Comparison of ENCODE assay signal across 25 cellular contexts in the genomic region with DNA sequence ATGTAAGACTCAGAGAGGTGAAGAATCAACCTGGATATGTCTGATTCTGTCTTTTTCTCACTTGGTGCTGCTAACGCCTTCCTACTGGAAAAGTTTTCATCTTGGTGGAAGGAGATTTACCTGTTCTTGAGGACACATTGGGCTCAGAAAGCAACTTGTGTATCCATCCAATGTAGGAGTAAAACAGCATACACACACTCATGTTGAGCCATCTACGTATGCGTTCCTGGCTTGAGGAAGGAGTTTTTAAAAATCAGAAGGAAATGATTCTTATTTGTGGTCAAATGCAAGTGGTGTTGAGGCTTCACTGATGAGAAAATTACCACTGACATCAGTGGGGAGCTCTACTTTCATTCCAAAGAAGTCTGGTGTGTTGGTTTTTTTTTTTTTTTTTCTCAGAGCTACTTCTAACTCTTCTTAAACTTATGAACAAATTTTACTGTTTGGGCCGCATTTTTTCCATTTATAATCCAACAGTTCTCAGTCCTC. TPM values are rescaled to one million over a fixed set of nuclear protein-coding genes. Genes with fewer than 3 reads are reported as not detected.
DNase-seq lines count a peak whose midpoint lies in the region; ATAC-seq lines count a peak whose summit lies in the region.
"Had no signal": no experiment of that assay in that cellular context is flagged by ENCODE, and none has a peak within 500 bp of the region (broad histone marks: within the 10 kb centered on the region; RNA-seq: fewer than 3 reads in every experiment).

No MANE protein-coding gene starts in this region.

- peaks cover 19% of the 10 kb centered on the region for H3K27me3 Mint-ChIP-seq in IgD-negative memory B cell
- no peaks in the 10 kb centered on the region for H3K27me3 Mint-ChIP-seq in activated naive CD8-positive, alpha-beta T cell treated with anti-CD3 and anti-CD28 coated beads, Interleukin-2, amount 10 ng/mL, durations not matched to agents 7 days and 5 days
- peaks cover 10 to 21% of the 10 kb centered on the region in 2 donors for H3K27me3 Mint-ChIP-seq in stimulated activated naive B cell treated with anti-CD40 and anti-IgM and Interleukin-4, amounts not matched to agents 10 μg/mL and 1 μg/mL and 100 μg/mL, for 72 hours

- H3K36me3 Mint-ChIP-seq in IgD-negative memory B cell: peaks cover 2% of the 10 kb centered on the region
- peaks cover 18% of the 10 kb centered on the region for H3K36me3 Mint-ChIP-seq in activated naive CD8-positive, alpha-beta T cell treated with anti-CD3 and anti-CD28 coated beads, Interleukin-2, amount 10 ng/mL, durations not matched to agents 7 days and 5 days
- H3K36me3 Mint-ChIP-seq in stimulated activated naive B cell treated with anti-CD40 and anti-IgM and Interleukin-4, amounts not matched to agents 10 μg/mL and 1 μg/mL and 100 μg/mL, for 72 hours: peaks cover 0 to 4% of the 10 kb centered on the region in 2 donors
- peaks cover 7 to 8% of the 10 kb centered on the region in 2 donors for H3K36me3 Mint-ChIP-seq in activated naive CD4-positive, alpha-beta T cell treated with anti-CD3 and anti-CD28 coated beads, Interleukin-2, amount 50 U/mL, for 72 hours

- H3K4me3 Mint-ChIP-seq in IgD-negative memory B cell: no peak overlapping the region
- H3K4me3 Mint-ChIP-seq in activated naive CD8-positive, alpha-beta T cell treated with anti-CD3 and anti-CD28 coated beads, Interleukin-2, amount 10 ng/mL, durations not matched to agents 7 days and 5 days: peak overlapping the region; percentile 57
- no peak overlapping the region for H3K4me3 Mint-ChIP-seq in stimulated activated naive B cell treated with anti-CD40 and anti-IgM and Interleukin-4, amounts not matched to agents 10 μg/mL and 1 μg/mL and 100 μg/mL, for 72 hours
- H3K4me3 Mint-ChIP-seq: HFFc6, nephron progenitor cell had no signal

- POLR2A ChIA-PET in activated naive CD8-positive, alpha-beta T cell treated with anti-CD3 and anti-CD28 coated beads, Interleukin-2, amount 10 ng/mL, durations not matched to agents 7 days and 5 days (lab: Charles Lee): interaction anchor here (1.1 to 1.9 kb wide), 4 partner anchors 17 to 74 kb away, joined by 4 to 11 read pairs (median 8); no protein-coding TSS in a partner anchor

- no peak for ATAC-seq in activated naive CD8-positive, alpha-beta T cell treated with anti-CD3 and anti-CD28 coated beads, Interleukin-2, amount 10 ng/mL, durations not matched to agents 7 days and 5 days (ENCODE audit: low read depth)
- peak; percentile 31 to 42 for ATAC-seq in stimulated activated naive B cell treated with anti-CD40 and anti-IgM and Interleukin-4, amounts not matched to agents 10 μg/mL and 1 μg/mL and 100 μg/mL, for 72 hours (replicated peaks)
- no peak for ATAC-seq in activated naive CD4-positive, alpha-beta T cell treated with anti-CD3 and anti-CD28 coated beads, Interleukin-2, amount 50 U/mL, for 72 hours
- ATAC-seq: foreskin keratinocyte, left ventricle myocardium superior had no signal

- H3K9me3 Mint-ChIP-seq in IgD-negative memory B cell: peaks cover 2 to 4% (median 2%) of the 10 kb centered on the region in 3 donors
- H3K9me3 Mint-ChIP-seq in activated naive CD8-positive, alpha-beta T cell treated with anti-CD3 and anti-CD28 coated beads, Interleukin-2, amount 10 ng/mL, durations not matched to agents 7 days and 5 days: peaks cover 3% of the 10 kb centered on the region
- H3K9me3 Mint-ChIP-seq in stimulated activated naive B cell treated with anti-CD40 and anti-IgM and Interleukin-4, amounts not matched to agents 10 μg/mL and 1 μg/mL and 100 μg/mL, for 72 hours: peaks cover 4% of the 10 kb centered on the region in 2 donors
- peaks cover 0 to 4% of the 10 kb centered on the region in 2 donors for H3K9me3 Mint-ChIP-seq in activated naive CD4-positive, alpha-beta T cell treated with anti-CD3 and anti-CD28 coated beads, Interleukin-2, amount 50 U/mL, for 72 hours
- H3K9me3 Mint-ChIP-seq: HFFc6 had no signal

- peak overlapping the region in 2 of 3 donors; percentile 13 to 25 for H3K27ac Mint-ChIP-seq in IgD-negative memory B cell
- H3K27ac Mint-ChIP-seq in activated naive CD8-positive, alpha-beta T cell treated with anti-CD3 and anti-CD28 coated beads, Interleukin-2, amount 10 ng/mL, durations not matched to agents 7 days and 5 days: peak overlapping the region; percentile 86
- H3K27ac Mint-ChIP-seq in stimulated activated naive B cell treated with anti-CD40 and anti-IgM and Interleukin-4, amounts not matched to agents 10 μg/mL and 1 μg/mL and 100 μg/mL, for 72 hours: no peak overlapping the region
- no peak overlapping the region for H3K27ac Mint-ChIP-seq in activated naive CD4-positive, alpha-beta T cell treated with anti-CD3 and anti-CD28 coated beads, Interleukin-2, amount 50 U/mL, for 72 hours
- H3K27ac Mint-ChIP-seq: HFFc6, nephron progenitor cell had no signal

- H3K4me1 Mint-ChIP-seq in IgD-negative memory B cell: peaks cover 0 to 9% (median 2%) of the 10 kb centered on the region in 3 donors
- H3K4me1 Mint-ChIP-seq in activated naive CD8-positive, alpha-beta T cell treated with anti-CD3 and anti-CD28 coated beads, Interleukin-2, amount 10 ng/mL, durations not matched to agents 7 days and 5 days: peaks cover 74% of the 10 kb centered on the region
- H3K4me1 Mint-ChIP-seq in stimulated activated naive B cell treated with anti-CD40 and anti-IgM and Interleukin-4, amounts not matched to agents 10 μg/mL and 1 μg/mL and 100 μg/mL, for 72 hours: peaks cover 5 to 12% of the 10 kb centered on the region in 2 donors

- DNase-seq in NOMO-1 treated with dmso at 0.1 percent for 144 hours (lab: John Stamatoyannopoulos, UW; ENCODE audit: unreplicated experiment) (peak; percentile 23), midbrain (lab: John Stamatoyannopoulos, UW) (no peak)
- no peak for DNase-seq in activated naive CD8-positive, alpha-beta T cell treated with anti-CD3 and anti-CD28 coated beads, Interleukin-2, amount 10 ng/mL, durations not matched to agents 7 days and 5 days
- DNase-seq in stimulated activated naive B cell treated with anti-CD40 and anti-IgM and Interleukin-4, amounts not matched to agents 10 μg/mL and 1 μg/mL and 100 μg/mL, for 72 hours: no peak
- DNase-seq in stimulated activated CD4-positive, alpha-beta T cell treated with anti-CD3 and anti-CD28 coated beads, Interleukin-12 subunit alpha, Interleukin-12 subunit beta, amount 100 ng/mL, for 4 hours: no peak
- DNase-seq in activated naive CD4-positive, alpha-beta T cell treated with anti-CD3 and anti-CD28 coated beads, Interleukin-2, amount 50 U/mL, for 72 hours (ENCODE audit: low spot score in 2 of 2): no peak
- DNase-seq: activated CD4-positive, alpha-beta T cell treated with anti-CD3 and anti-CD28 coated beads for 1 hour; activated effector memory CD4-positive, alpha-beta T cell treated with anti-CD3 and anti-CD28 coated beads, Interleukin-2, amount 50 U/mL, for 16 hours; adrenal gland; brain microvascular endothelial cell; effector CD4-positive, alpha-beta T cell; foreskin keratinocyte; HFFc6; left ventricle myocardium superior; NCI-H1436; NCI-H446 treated with DMSO at 0.1 percent for 48 hours; nephron progenitor cell; ovary; retina; SHP77 treated with DMSO at 0.1 percent for 48 hours; stimulated activated CD4-positive, alpha-beta T cell treated with anti-CD3 and anti-CD28 coated beads, Interleukin-4, amount 100 ng/mL, for 1 hour; stimulated activated naive CD4-positive, alpha-beta T cell had no signal

RNA-seq across cellular contexts. Expression of a gene that starts 25.6 kb away (rescaled TPM):
- polyA plus RNA-seq in IgD-negative memory B cell: 2.5 TPM
- 10 to 100 TPM; 15.4 to 19.3 TPM for total RNA-seq in activated naive CD8-positive, alpha-beta T cell treated with anti-CD3 and anti-CD28 coated beads, Interleukin-2, amount 10 ng/mL, durations not matched to agents 7 days and 5 days
- 1 to 10 TPM; 1.5 to 4.9 TPM for total RNA-seq in activated naive CD4-positive, alpha-beta T cell treated with anti-CD3 and anti-CD28 coated beads, Interleukin-2, amount 50 U/mL, for 72 hours
- total RNA-seq: epithelial cell of proximal tubule, foreskin keratinocyte, HFFc6, left ventricle myocardium superior, smooth muscle cell had no signal
- polyA plus RNA-seq: foreskin keratinocyte, smooth muscle cell had no signal

RNA-seq across cellular contexts. Expression of a gene that starts 58.2 kb away (rescaled TPM):
- polyA plus RNA-seq in IgD-negative memory B cell: 0.43 TPM
- 10 to 100 TPM; 22.8 to 27.1 TPM for total RNA-seq in activated naive CD8-positive, alpha-beta T cell treated with anti-CD3 and anti-CD28 coated beads, Interleukin-2, amount 10 ng/mL, durations not matched to agents 7 days and 5 days
- total RNA-seq in activated naive CD4-positive, alpha-beta T cell treated with anti-CD3 and anti-CD28 coated beads, Interleukin-2, amount 50 U/mL, for 72 hours: 1 to 10 TPM in 1 of 2 donors, not detected in 1; 5.9 TPM
- total RNA-seq: epithelial cell of proximal tubule, foreskin keratinocyte, HFFc6, smooth muscle cell had no signal
- polyA plus RNA-seq: foreskin keratinocyte had no signal

Comparison
In these comparisons a context has a peak if more than half of its experiments do, and no peak if none do; other contexts are left out.
1. H3K27ac Mint-ChIP-seq: peak in IgD-negative memory B cell (2 of 3) and activated naive CD8-positive, alpha-beta T cell treated with anti-CD3 and anti-CD28 coated beads, Interleukin-2, amount 10 ng/mL, durations not matched to agents 7 days and 5 days (single experiment); none in stimulated activated naive B cell treated with anti-CD40 and anti-IgM and Interleukin-4, amounts not matched to agents 10 μg/mL and 1 μg/mL and 100 μg/mL, for 72 hours (single experiment) and activated naive CD4-positive, alpha-beta T cell treated with anti-CD3 and anti-CD28 coated beads, Interleukin-2, amount 50 U/mL, for 72 hours (0 of 2).
2. ATAC-seq: peak in stimulated activated naive B cell treated with anti-CD40 and anti-IgM and Interleukin-4, amounts not matched to agents 10 μg/mL and 1 μg/mL and 100 μg/mL, for 72 hours (2 of 2); none in activated naive CD8-positive, alpha-beta T cell treated with anti-CD3 and anti-CD28 coated beads, Interleukin-2, amount 10 ng/mL, durations not matched to agents 7 days and 5 days (single experiment) and activated naive CD4-positive, alpha-beta T cell treated with anti-CD3 and anti-CD28 coated beads, Interleukin-2, amount 50 U/mL, for 72 hours (0 of 2).